Comparison of ENCODE assay signal across 1 cellular context in genomic region chr3:36697397-36698001, GRCh38.
TF ChIP-seq lines count a peak whose summit lies in the region.

No MANE protein-coding gene starts in this region.

TF ChIP-seq in GM23338, 12 proteins besides CTCF, POLR2A, EP300 and RAD21 (continued from another document):
- TF ChIP-seq, protein P1, sequence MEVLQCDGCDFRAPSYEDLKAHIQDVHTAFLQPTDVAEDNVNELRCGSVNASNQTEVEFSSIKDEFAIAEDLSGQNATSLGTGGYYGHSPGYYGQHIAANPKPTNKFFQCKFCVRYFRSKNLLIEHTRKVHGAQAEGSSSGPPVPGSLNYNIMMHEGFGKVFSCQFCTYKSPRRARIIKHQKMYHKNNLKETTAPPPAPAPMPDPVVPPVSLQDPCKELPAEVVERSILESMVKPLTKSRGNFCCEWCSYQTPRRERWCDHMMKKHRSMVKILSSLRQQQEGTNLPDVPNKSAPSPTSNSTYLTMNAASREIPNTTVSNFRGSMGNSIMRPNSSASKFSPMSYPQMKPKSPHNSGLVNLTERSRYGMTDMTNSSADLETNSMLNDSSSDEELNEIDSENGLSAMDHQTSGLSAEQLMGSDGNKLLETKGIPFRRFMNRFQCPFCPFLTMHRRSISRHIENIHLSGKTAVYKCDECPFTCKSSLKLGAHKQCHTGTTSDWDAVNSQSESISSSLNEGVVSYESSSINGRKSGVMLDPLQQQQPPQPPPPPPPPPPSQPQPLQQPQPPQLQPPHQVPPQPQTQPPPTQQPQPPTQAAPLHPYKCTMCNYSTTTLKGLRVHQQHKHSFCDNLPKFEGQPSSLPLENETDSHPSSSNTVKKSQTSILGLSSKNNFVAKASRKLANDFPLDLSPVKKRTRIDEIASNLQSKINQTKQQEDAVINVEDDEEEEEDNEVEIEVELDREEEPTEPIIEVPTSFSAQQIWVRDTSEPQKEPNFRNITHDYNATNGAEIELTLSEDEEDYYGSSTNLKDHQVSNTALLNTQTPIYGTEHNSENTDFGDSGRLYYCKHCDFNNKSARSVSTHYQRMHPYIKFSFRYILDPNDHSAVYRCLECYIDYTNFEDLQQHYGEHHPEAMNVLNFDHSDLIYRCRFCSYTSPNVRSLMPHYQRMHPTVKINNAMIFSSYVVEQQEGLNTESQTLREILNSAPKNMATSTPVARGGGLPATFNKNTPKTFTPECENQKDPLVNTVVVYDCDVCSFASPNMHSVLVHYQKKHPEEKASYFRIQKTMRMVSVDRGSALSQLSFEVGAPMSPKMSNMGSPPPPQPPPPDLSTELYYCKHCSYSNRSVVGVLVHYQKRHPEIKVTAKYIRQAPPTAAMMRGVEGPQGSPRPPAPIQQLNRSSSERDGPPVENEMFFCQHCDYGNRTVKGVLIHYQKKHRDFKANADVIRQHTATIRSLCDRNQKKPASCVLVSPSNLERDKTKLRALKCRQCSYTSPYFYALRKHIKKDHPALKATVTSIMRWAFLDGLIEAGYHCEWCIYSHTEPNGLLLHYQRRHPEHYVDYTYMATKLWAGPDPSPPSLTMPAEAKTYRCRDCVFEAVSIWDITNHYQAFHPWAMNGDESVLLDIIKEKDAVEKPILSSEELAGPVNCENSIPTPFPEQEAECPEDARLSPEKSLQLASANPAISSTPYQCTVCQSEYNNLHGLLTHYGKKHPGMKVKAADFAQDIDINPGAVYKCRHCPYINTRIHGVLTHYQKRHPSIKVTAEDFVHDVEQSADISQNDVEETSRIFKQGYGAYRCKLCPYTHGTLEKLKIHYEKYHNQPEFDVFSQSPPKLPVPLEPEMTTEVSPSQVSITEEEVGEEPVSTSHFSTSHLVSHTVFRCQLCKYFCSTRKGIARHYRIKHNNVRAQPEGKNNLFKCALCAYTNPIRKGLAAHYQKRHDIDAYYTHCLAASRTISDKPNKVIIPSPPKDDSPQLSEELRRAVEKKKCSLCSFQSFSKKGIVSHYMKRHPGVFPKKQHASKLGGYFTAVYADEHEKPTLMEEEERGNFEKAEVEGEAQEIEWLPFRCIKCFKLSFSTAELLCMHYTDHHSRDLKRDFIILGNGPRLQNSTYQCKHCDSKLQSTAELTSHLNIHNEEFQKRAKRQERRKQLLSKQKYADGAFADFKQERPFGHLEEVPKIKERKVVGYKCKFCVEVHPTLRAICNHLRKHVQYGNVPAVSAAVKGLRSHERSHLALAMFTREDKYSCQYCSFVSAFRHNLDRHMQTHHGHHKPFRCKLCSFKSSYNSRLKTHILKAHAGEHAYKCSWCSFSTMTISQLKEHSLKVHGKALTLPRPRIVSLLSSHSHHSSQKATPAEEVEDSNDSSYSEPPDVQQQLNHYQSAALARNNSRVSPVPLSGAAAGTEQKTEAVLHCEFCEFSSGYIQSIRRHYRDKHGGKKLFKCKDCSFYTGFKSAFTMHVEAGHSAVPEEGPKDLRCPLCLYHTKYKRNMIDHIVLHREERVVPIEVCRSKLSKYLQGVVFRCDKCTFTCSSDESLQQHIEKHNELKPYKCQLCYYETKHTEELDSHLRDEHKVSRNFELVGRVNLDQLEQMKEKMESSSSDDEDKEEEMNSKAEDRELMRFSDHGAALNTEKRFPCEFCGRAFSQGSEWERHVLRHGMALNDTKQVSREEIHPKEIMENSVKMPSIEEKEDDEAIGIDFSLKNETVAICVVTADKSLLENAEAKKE (CRISPR knock-in tag; IDR thresholded peaks at IDR 0.05) = no peak
- TF ChIP-seq, protein P2, sequence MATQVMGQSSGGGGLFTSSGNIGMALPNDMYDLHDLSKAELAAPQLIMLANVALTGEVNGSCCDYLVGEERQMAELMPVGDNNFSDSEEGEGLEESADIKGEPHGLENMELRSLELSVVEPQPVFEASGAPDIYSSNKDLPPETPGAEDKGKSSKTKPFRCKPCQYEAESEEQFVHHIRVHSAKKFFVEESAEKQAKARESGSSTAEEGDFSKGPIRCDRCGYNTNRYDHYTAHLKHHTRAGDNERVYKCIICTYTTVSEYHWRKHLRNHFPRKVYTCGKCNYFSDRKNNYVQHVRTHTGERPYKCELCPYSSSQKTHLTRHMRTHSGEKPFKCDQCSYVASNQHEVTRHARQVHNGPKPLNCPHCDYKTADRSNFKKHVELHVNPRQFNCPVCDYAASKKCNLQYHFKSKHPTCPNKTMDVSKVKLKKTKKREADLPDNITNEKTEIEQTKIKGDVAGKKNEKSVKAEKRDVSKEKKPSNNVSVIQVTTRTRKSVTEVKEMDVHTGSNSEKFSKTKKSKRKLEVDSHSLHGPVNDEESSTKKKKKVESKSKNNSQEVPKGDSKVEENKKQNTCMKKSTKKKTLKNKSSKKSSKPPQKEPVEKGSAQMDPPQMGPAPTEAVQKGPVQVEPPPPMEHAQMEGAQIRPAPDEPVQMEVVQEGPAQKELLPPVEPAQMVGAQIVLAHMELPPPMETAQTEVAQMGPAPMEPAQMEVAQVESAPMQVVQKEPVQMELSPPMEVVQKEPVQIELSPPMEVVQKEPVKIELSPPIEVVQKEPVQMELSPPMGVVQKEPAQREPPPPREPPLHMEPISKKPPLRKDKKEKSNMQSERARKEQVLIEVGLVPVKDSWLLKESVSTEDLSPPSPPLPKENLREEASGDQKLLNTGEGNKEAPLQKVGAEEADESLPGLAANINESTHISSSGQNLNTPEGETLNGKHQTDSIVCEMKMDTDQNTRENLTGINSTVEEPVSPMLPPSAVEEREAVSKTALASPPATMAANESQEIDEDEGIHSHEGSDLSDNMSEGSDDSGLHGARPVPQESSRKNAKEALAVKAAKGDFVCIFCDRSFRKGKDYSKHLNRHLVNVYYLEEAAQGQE (IDR thresholded peaks at IDR 0.05; ENCODE audit: unreplicated experiment) = no peak
- no peak for TF ChIP-seq ETS1 (IDR thresholded peaks at IDR 0.05)
